ENCODE assay signal across 15 cellular contexts in genomic region chr4:113003841-113004240, GRCh38.
"Had no signal": no experiment of that assay in that cellular context is flagged by ENCODE, and none has a peak within 500 bp of the region (broad histone marks: within the 10 kb centered on the region; RNA-seq: fewer than 3 reads in every experiment).

No MANE protein-coding gene starts in this region.

- H3K4me1 Mint-ChIP-seq: stimulated activated effector memory CD8-positive, alpha-beta T cell treated with anti-CD3 and anti-CD28 coated beads, Interleukin-12 subunit alpha, Interleukin-12 subunit beta, amount 100 ng/mL, for 72 hours had no signal

- H3K4me1 ChIP-seq: right lobe of liver, upper lobe of right lung had no signal

- H3K27ac Mint-ChIP-seq: activated T-helper 1 cell treated with anti-CD3 and anti-CD28 coated beads, Interleukin-12 subunit alpha, Interleukin-12 subunit beta, Interleukin-2, Interleukin-4 antibody, amounts not matched to agents 30 ng/mL and 10 ng/mL and 1 ng/mL, durations not matched to agents 14 hours and 24 hours and 36 hours; nephron progenitor cell; progenitor cell of endocrine pancreas; stimulated activated effector memory CD8-positive, alpha-beta T cell treated with anti-CD3 and anti-CD28 coated beads, Interleukin-12 subunit alpha, Interleukin-12 subunit beta, amount 100 ng/mL, for 72 hours had no signal

- H3K36me3 Mint-ChIP-seq: stimulated activated effector memory CD8-positive, alpha-beta T cell treated with anti-CD3 and anti-CD28 coated beads, Interleukin-12 subunit alpha, Interleukin-12 subunit beta, amount 100 ng/mL, for 72 hours had no signal

- ATAC-seq: activated CD4-positive, CD25-positive, alpha-beta regulatory T cell treated with anti-CD3 and anti-CD28 coated beads, Interleukin-2, amount 50 U/mL, for 24 hours; right lobe of liver; stimulated activated effector memory CD8-positive, alpha-beta T cell treated with anti-CD3 and anti-CD28 coated beads, Interleukin-12 subunit alpha, Interleukin-12 subunit beta, amount 100 ng/mL, for 72 hours; upper lobe of right lung had no signal

- H3K4me3 Mint-ChIP-seq: activated T-helper 1 cell treated with anti-CD3 and anti-CD28 coated beads, Interleukin-12 subunit alpha, Interleukin-12 subunit beta, Interleukin-2, Interleukin-4 antibody, amounts not matched to agents 30 ng/mL and 10 ng/mL and 1 ng/mL, durations not matched to agents 14 hours and 24 hours and 36 hours; nephron progenitor cell; stimulated activated effector memory CD8-positive, alpha-beta T cell treated with anti-CD3 and anti-CD28 coated beads, Interleukin-12 subunit alpha, Interleukin-12 subunit beta, amount 100 ng/mL, for 72 hours had no signal

- H3K27ac ChIP-seq: right lobe of liver, thoracic aorta, upper lobe of right lung had no signal

- H3K4me3 ChIP-seq: right lobe of liver, thoracic aorta, upper lobe of right lung had no signal

- H3K9me3 Mint-ChIP-seq: nephron progenitor cell; stimulated activated effector memory CD8-positive, alpha-beta T cell treated with anti-CD3 and anti-CD28 coated beads, Interleukin-12 subunit alpha, Interleukin-12 subunit beta, amount 100 ng/mL, for 72 hours had no signal

- DNase-seq: activated CD4-positive, alpha-beta T cell treated with anti-CD3 and anti-CD28 coated beads, Interleukin-2, amount 50 U/mL, for 1 hour; activated CD8-positive, alpha-beta memory T cell treated with anti-CD3 and anti-CD28 coated beads for 24 hours; anterior cingulate cortex; dermis blood vessel endothelial cell; nephron progenitor cell; occipital lobe; right lobe of liver; stimulated activated CD4-positive, alpha-beta T cell treated with anti-CD3 and anti-CD28 coated beads, Interleukin-1b, Interleukin-23, amount 100 ng/mL, for 48 hours; SW 1271; upper lobe of right lung had no signal

- H3K27me3 Mint-ChIP-seq: progenitor cell of endocrine pancreas had no signal

- H3K27me3 ChIP-seq: right lobe of liver, upper lobe of right lung had no signal
